Comparison of ENCODE assay signal across 15 cellular contexts in genomic region chr10:71972746-71973695, GRCh38.
A peak's percentile ranks its signal among the peaks of the same experiment; 100 is the strongest.
DNase-seq lines count a peak whose midpoint lies in the region; ATAC-seq and TF ChIP-seq lines count a peak whose summit lies in the region.
"Had no signal": no experiment of that assay in that cellular context is flagged by ENCODE, and none has a peak within 500 bp of the region (broad histone marks: within the 10 kb centered on the region; RNA-seq: fewer than 3 reads in every experiment).

No MANE protein-coding gene starts in this region.

- TF ChIP-seq CTCF in RWPE1 (conservative IDR thresholded peaks at IDR 0.05; ENCODE audit: low read depth), result no peak

- no peak overlapping the region for H3K4me3 ChIP-seq in skin epidermis

- no peak for ATAC-seq in GM19467 (IDR thresholded peaks at IDR 0.05; ENCODE audit: unreplicated experiment)

- POLR2A ChIA-PET in RWPE1 (lab: Yijun Ruan, JAX; ENCODE audit: low non-redundant PET), result no interaction called here

- CTCF ChIA-PET in RWPE1 (lab: Yijun Ruan, JAX), result interaction anchor here (0.9 to 3.6 kb wide), 2 partner anchors 77 to 136 kb away, joined by 3 to 19 read pairs; no protein-coding TSS in a partner anchor

- DNase-seq in ELR (ENCODE audit: low read depth) (peak; percentile 46), RWPE1 (ENCODE audit: low spot score) (no peak), epithelial cell of prostate (ENCODE audit: low read depth, low spot score) (no peak), DMS53 (lab: John Stamatoyannopoulos, UW) (no peak), GF-D8 (lab: John Stamatoyannopoulos, UW) (no peak), NCI-H446 treated with DMSO at 0.1 percent for 48 hours (lab: John Stamatoyannopoulos, UW) (no peak)
- DNase-seq: activated CD8-positive, alpha-beta memory T cell treated with anti-CD3 and anti-CD28 coated beads, Interleukin-2, amount 50 U/mL, for 48 hours; KBM-7; kidney glomerular epithelial cell; NCI-H1694; NCI-H82; WERI-Rb-1 had no signal

- H3K27ac ChIP-seq in RWPE1 (peak overlapping the region; percentile 100), epithelial cell of prostate (peak overlapping the region; percentile 89), skin epidermis (peak overlapping the region in 11 of 21 experiments; percentile 2 to 78 (median 64))
- H3K27ac ChIP-seq: neutrophil, WERI-Rb-1 had no signal
